8 cellular contexts compared by ENCODE assay signal in genomic region chr14:102819176-102819628, GRCh38. TPM values are rescaled to one million over a fixed set of nuclear protein-coding genes. Genes with fewer than 3 reads are reported as not detected.
DNase-seq lines count a peak whose midpoint lies in the region; ATAC-seq, FAIRE-seq and TF ChIP-seq lines count a peak whose summit lies in the region.

No MANE protein-coding gene starts in this region.

- no peaks in the 10 kb centered on the region for H3K9me3 ChIP-seq in endodermal cell (ENCODE audit: control insufficient read depth, low read length)

- peak; percentile 72 for ATAC-seq in HG03135 (IDR thresholded peaks at IDR 0.05; ENCODE audit: unreplicated experiment)

- peaks cover 12% of the 10 kb centered on the region for H3K4me1 Mint-ChIP-seq in endodermal cell

- 83 to 84% methylated on average over 2 to 9 of the region's 9 CpGs for WGBS in endodermal cell (ENCODE audit: insufficient coverage in 1 of 2, insufficient read length in 1 of 2), 2 experiments

- no peaks in the 10 kb centered on the region for H3K36me3 ChIP-seq in endodermal cell (ENCODE audit: control insufficient read depth, insufficient read depth, low read length)

- no peak overlapping the region for H3K4me3 ChIP-seq in endodermal cell (ENCODE audit: low read length)

- no peak overlapping the region for H3K4me3 Mint-ChIP-seq in endodermal cell

- no peak for TF ChIP-seq CTCF in endodermal cell (conservative IDR thresholded peaks at IDR 0.05)

- no peak overlapping the region for H3K27ac ChIP-seq in endodermal cell (ENCODE audit: low read depth, low read length)

- H3K27ac Mint-ChIP-seq in endodermal cell, result peak overlapping the region; percentile 45

- H3K4me1 ChIP-seq in endodermal cell (ENCODE audit: control insufficient read depth, insufficient read depth, low read length), result no peaks in the 10 kb centered on the region

- H3K27me3 ChIP-seq in endodermal cell (ENCODE audit: control insufficient read depth, insufficient read depth, low read length, poor library complexity, severe bottlenecking), result no peaks in the 10 kb centered on the region

- H3K9me3 Mint-ChIP-seq in endodermal cell, result no peaks in the 10 kb centered on the region

- DNase-seq in SHP77 (lab: John Stamatoyannopoulos, UW) (peak; percentile 10 to 25), SHP77 treated with DMSO at 0.1 percent for 48 hours (lab: John Stamatoyannopoulos, UW) (no peak), endodermal cell (no peak), NCI-H1436 (lab: John Stamatoyannopoulos, UW) (no peak), urothelium cell line (ENCODE audit: low spot score) (no peak)
- DNase-seq in activated CD4-positive, CD25-positive, alpha-beta regulatory T cell (lab: John Stamatoyannopoulos, UW), result peak; percentile 14 to 62 (median 40)
- peak; percentile 47 to 82 for DNase-seq in stimulated activated CD8-positive, alpha-beta memory T cell treated with anti-CD3 and anti-CD28 coated beads, Interleukin-7, amount 100 ng/mL, for 48 hours (ENCODE audit: extremely low read depth in 1 of 2, low read depth in 1 of 2)

- no peak overlapping the region for H3K9ac ChIP-seq in endodermal cell (ENCODE audit: extremely low read depth, low read length, poor library complexity, severe bottlenecking)

- H3K27me3 Mint-ChIP-seq in endodermal cell (ENCODE audit: insufficient read depth), result no peaks in the 10 kb centered on the region

- H3K36me3 Mint-ChIP-seq in endodermal cell (ENCODE audit: low read depth), result no peaks in the 10 kb centered on the region

- no peak for FAIRE-seq in urothelium cell line (lab: Jason Lieb, UNC)

RNA-seq across cellular contexts. Expression of gene TRAF3, which starts 42.0 kb away (rescaled TPM):
- 10 to 100 TPM; 16.7 to 23.8 TPM for total RNA-seq in endodermal cell
- 17.5 TPM for polyA plus RNA-seq in endodermal cell (2013, experiment 1 of 2)
- polyA plus RNA-seq in endodermal cell (2013, experiment 2 of 2), result 18.9 TPM

Comparison
In these comparisons a context has a peak if more than half of its experiments do, and no peak if none do; other contexts are left out.
1. DNase-seq: peak in SHP77 (2 of 2), activated CD4-positive, CD25-positive, alpha-beta regulatory T cell (4 of 4) and stimulated activated CD8-positive, alpha-beta memory T cell treated with anti-CD3 and anti-CD28 coated beads, Interleukin-7, amount 100 ng/mL, for 48 hours (2 of 2); none in SHP77 treated with DMSO at 0.1 percent for 48 hours (single experiment), endodermal cell (single experiment), NCI-H1436 (single experiment) and urothelium cell line (single experiment).